In genomic region chr14:71242237-71242748, GRCh38 we compare ENCODE assay signal across 14 cellular contexts.
DNase-seq lines count a peak whose midpoint lies in the region; TF ChIP-seq lines count a peak whose summit lies in the region.
"Had no signal": no experiment of that assay in that cellular context is flagged by ENCODE, and none has a peak within 500 bp of the region (broad histone marks: within the 10 kb centered on the region; RNA-seq: fewer than 3 reads in every experiment).

No MANE protein-coding gene starts in this region.

- no peak overlapping the region for H3K9ac ChIP-seq in Loucy (ENCODE audit: low read depth, low read length, poor library complexity, severe bottlenecking)
- H3K9ac ChIP-seq: BLaER1 treated with 17β-estradiol and CSF1 and Interleukin-3, amounts not matched to agents 10 nM and 100 nM; KMS-11 had no signal

- peaks cover 5% of the 10 kb centered on the region; the same call in 1 of the 2 replicates for H3K9me3 ChIP-seq in Loucy (ENCODE audit: insufficient read depth, low read depth, low read length)
- H3K9me3 ChIP-seq: sigmoid colon, upper lobe of left lung had no signal

- H2AFZ ChIP-seq in Loucy (ENCODE audit: low read length), result peak overlapping the region; percentile 5; the same call in 1 of the 2 replicates

- peaks cover 44% of the 10 kb centered on the region for H3K4me1 ChIP-seq in Loucy (ENCODE audit: insufficient read depth, low read length, poor library complexity, severe bottlenecking)
- H3K4me1 ChIP-seq: upper lobe of left lung had no signal

- H3K4me2 ChIP-seq in Loucy (ENCODE audit: low read depth, low read length, poor library complexity, severe bottlenecking), result no peak overlapping the region
- H3K4me2 ChIP-seq: KMS-11 had no signal

- H3K27me3 ChIP-seq in Loucy (ENCODE audit: insufficient read depth, low read length, poor library complexity, severe bottlenecking), result no peaks in the 10 kb centered on the region
- H3K27me3 ChIP-seq: BLaER1 treated with 17β-estradiol and CSF1 and Interleukin-3, amounts not matched to agents 10 nM and 100 nM; sigmoid colon; upper lobe of left lung had no signal

- DNase-seq in AG08395 (ENCODE audit: low spot score), result peak; percentile 78
- peak; percentile 69 for DNase-seq in dedifferentiated amniotic fluid mesenchymal stem cell (ENCODE audit: extremely low spot score)
- DNase-seq in myocyte (ENCODE audit: low read depth), result peak; percentile 82
- no peak for DNase-seq in NCI-H1105 treated with DMSO at 0.1 percent for 48 hours (lab: John Stamatoyannopoulos, UW)
- DNase-seq in 8988T, result no peak
- no peak for DNase-seq in iPS-NIHi7 (ENCODE audit: extremely low spot score)
- no peak for DNase-seq in MV-4-11 (lab: John Stamatoyannopoulos, UW)
- DNase-seq: activated CD4-positive, alpha-beta T cell treated with anti-CD3 and anti-CD28 coated beads, Interleukin-2, amount 50 U/mL, for 48 hours; NCI-H2029 treated with DMSO at 0.1 percent for 48 hours; sigmoid colon; upper lobe of left lung had no signal

- H3K79me2 ChIP-seq in Loucy (ENCODE audit: insufficient read depth, low read length), result no peaks in the 10 kb centered on the region

- no peaks in the 10 kb centered on the region for H3K9me2 ChIP-seq in Loucy (replicated peaks; ENCODE audit: low read depth, low read length)

- H4K20me1 ChIP-seq in Loucy (ENCODE audit: insufficient read depth, low read length, poor library complexity, severe bottlenecking), result no peaks in the 10 kb centered on the region
- H4K20me1 ChIP-seq: BLaER1 treated with 17β-estradiol and CSF1 and Interleukin-3, amounts not matched to agents 10 nM and 100 nM had no signal

- no peak overlapping the region for H3K4me3 ChIP-seq in Loucy (ENCODE audit: low read length, poor library complexity, severe bottlenecking)
- H3K4me3 ChIP-seq: BLaER1 treated with 17β-estradiol and CSF1 and Interleukin-3, amounts not matched to agents 10 nM and 100 nM; sigmoid colon; upper lobe of left lung had no signal

- H3F3A ChIP-seq in Loucy (ENCODE audit: low read depth), result no peaks in the 10 kb centered on the region

- no peak for TF ChIP-seq CTCF in Loucy (conservative IDR thresholded peaks at IDR 0.05; ENCODE audit: low read length)

- H3K36me3 ChIP-seq in Loucy (ENCODE audit: insufficient read depth, low read length), result no peaks in the 10 kb centered on the region
- H3K36me3 ChIP-seq: BLaER1 treated with 17β-estradiol and CSF1 and Interleukin-3, amounts not matched to agents 10 nM and 100 nM; sigmoid colon; upper lobe of left lung had no signal

Comparison
In these comparisons a context has a peak if more than half of its experiments do, and no peak if none do; other contexts are left out.
1. DNase-seq: peak in AG08395 (single experiment), dedifferentiated amniotic fluid mesenchymal stem cell (single experiment) and myocyte (single experiment); none in NCI-H1105 treated with DMSO at 0.1 percent for 48 hours (single experiment), 8988T (single experiment), iPS-NIHi7 (single experiment) and MV-4-11 (single experiment).